In the genomic region with DNA sequence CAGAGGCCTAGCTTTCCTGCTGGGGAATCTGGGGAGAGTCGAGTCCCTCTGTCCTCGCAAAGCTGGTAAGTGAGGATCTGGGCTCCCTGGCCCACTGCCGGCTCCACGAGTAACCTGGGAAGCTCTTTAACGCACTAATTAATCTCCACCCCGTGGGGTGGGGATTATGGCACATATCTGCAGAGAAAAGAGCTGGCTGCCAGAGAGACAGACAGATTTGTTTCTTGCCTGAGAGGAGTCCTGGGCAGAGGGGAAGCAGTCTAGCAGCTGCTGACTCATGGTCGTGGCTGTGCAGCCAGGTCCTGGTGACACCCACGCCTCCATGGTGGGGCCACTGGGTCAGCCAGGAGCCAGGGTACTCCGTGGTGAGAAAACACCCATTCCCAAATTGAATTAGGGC, we compare ENCODE assay signal across 9 cellular contexts. TPM values are rescaled to one million over a fixed set of nuclear protein-coding genes. Genes with fewer than 3 reads are reported as not detected.
A peak's percentile ranks its signal among the peaks of the same experiment; 100 is the strongest.
DNase-seq lines count a peak whose midpoint lies in the region; ATAC-seq, FAIRE-seq and TF ChIP-seq lines count a peak whose summit lies in the region.
"Had no signal": no experiment of that assay in that cellular context is flagged by ENCODE, and none has a peak within 500 bp of the region (broad histone marks: within the 10 kb centered on the region; RNA-seq: fewer than 3 reads in every experiment).

No MANE protein-coding gene starts in this region.

- H4K20me1 ChIP-seq in BLaER1: no peaks in the 10 kb centered on the region

- ATAC-seq in pancreas (peak in 3 of 4 donors; percentile 45 to 58 (median 53)), HG02610 (IDR thresholded peaks at IDR 0.05; ENCODE audit: unreplicated experiment) (no peak), HG03442 (IDR thresholded peaks at IDR 0.05; ENCODE audit: unreplicated experiment) (no peak)

- no peak overlapping the region for H3K4me3 ChIP-seq in BLaER1
- no peak overlapping the region for H3K4me3 ChIP-seq in pancreas

- H3K27me3 ChIP-seq in BLaER1 (no peaks in the 10 kb centered on the region), pancreas (no peaks in the 10 kb centered on the region)

- peak; percentile 79 for FAIRE-seq in RCC 7860 (lab: Jason Lieb, UNC)
- no peak for FAIRE-seq in pancreas (lab: Jason Lieb, UNC)

- no peak for TF ChIP-seq CTCF in pancreas (IDR thresholded peaks at IDR 0.05)

- H3K9me3 ChIP-seq in BLaER1 (no peaks in the 10 kb centered on the region), pancreas (no peaks in the 10 kb centered on the region)

- H3K4me2 ChIP-seq in BLaER1: peak overlapping the region; percentile 40

- H3K4me1 ChIP-seq in BLaER1: peaks cover 47% of the 10 kb centered on the region
- no peaks in the 10 kb centered on the region for H3K4me1 ChIP-seq in pancreas

- H3K27ac ChIP-seq in BLaER1 (no peak overlapping the region; the same call in 1 of the 2 replicates), pancreas (no peak overlapping the region)

- no peak overlapping the region for H3K9ac ChIP-seq in BLaER1

- intact Hi-C loops in pancreas (cut with DNase I): no loop called here

- DNase-seq in RCC 7860 (ENCODE audit: low spot score) (peak; percentile 73), fibroblast of gingiva (ENCODE audit: low read depth) (peak; percentile 24), pancreas (no peak), NCI-H2196 (lab: John Stamatoyannopoulos, UW; ENCODE audit: unreplicated experiment) (no peak), mucosa of gallbladder (ENCODE audit: low spot score) (no peak)
- DNase-seq: stimulated activated naive CD4-positive, alpha-beta T cell had no signal

- WGBS in pancreas, 2 donors: 50 to 52% methylated on average over 9 of the region's 9 CpGs

- H3K36me3 ChIP-seq in BLaER1: no peaks in the 10 kb centered on the region
- no peaks in the 10 kb centered on the region for H3K36me3 ChIP-seq in pancreas

RNA-seq across cellular contexts. Expression of gene SORCS2, which starts 14.0 kb away (rescaled TPM):
- total RNA-seq in pancreas (1 to 10 TPM in 1 of 6 donors, under 1 TPM in 5; 0.37 to 1.7 (median 0.66) TPM), mucosa of gallbladder (1.7 TPM)
- under 1 TPM; 0.14 to 0.34 TPM for polyA plus RNA-seq in pancreas

Comparison
In these comparisons a context has a peak if more than half of its experiments do, and no peak if none do; other contexts are left out.
1. DNase-seq: peak in RCC 7860 (single experiment) and fibroblast of gingiva (single experiment); none in pancreas (0 of 6), NCI-H2196 (single experiment) and mucosa of gallbladder (single experiment).
2. ATAC-seq: peak in pancreas (3 of 4); none in HG02610 (single experiment) and HG03442 (single experiment).